14 cellular contexts compared by ENCODE assay signal in the genomic region with DNA sequence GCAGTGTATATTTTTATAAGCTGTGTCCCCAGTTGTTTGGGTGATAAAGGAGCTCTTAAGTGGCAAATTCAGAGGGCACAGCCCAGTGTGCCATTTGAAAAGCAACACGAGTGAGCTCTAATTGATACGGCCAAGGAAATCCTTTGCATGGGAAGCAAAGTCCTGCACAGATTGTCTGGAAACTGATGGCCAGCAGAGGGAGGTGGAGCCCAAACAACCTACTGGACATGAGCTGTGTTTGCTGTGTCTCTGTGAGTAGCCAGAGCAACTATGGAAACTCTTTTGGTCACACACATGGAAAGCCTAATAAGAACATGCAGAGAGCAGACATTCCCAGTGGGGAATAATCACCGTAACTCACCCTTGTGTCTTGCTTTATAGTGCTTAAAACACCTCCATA. TPM values are rescaled to one million over a fixed set of nuclear protein-coding genes. Genes with fewer than 3 reads are reported as not detected.
DNase-seq lines count a peak whose midpoint lies in the region; ATAC-seq and TF ChIP-seq lines count a peak whose summit lies in the region.
"Had no signal": no experiment of that assay in that cellular context is flagged by ENCODE, and none has a peak within 500 bp of the region (broad histone marks: within the 10 kb centered on the region; RNA-seq: fewer than 3 reads in every experiment).

No MANE protein-coding gene starts in this region.

- H3K4me1 Mint-ChIP-seq in MCF 10A (ENCODE audit: insufficient read depth, unreplicated experiment): no peaks in the 10 kb centered on the region
- H3K4me1 Mint-ChIP-seq: activated naive CD8-positive, alpha-beta T cell treated with anti-CD3 and anti-CD28 coated beads, Interleukin-2, amount 10 ng/mL, durations not matched to agents 7 days and 5 days had no signal

- H3K9me3 ChIP-seq in mammary epithelial cell (replicated peaks; ENCODE audit: insufficient read depth, low read length) (no peaks in the 10 kb centered on the region), SK-N-SH (no peaks in the 10 kb centered on the region), testis (no peaks in the 10 kb centered on the region)
- H3K9me3 ChIP-seq: tibial artery had no signal

- H3K4me3 ChIP-seq in mammary epithelial cell (replicated peaks in 1 of 3; ENCODE audit: insufficient read depth in 1 of 3, low read depth in 2 of 3, low read length in 3 of 3): no peak overlapping the region
- H3K4me3 ChIP-seq in SK-N-SH (ENCODE audit: low read depth in 2 of 2, low read length in 1 of 2): no peak overlapping the region
- no peak overlapping the region for H3K4me3 ChIP-seq in fibroblast of villous mesenchyme (ENCODE audit: low read depth, low read length)
- no peak overlapping the region for H3K4me3 ChIP-seq in testis
- H3K4me3 ChIP-seq: tibial artery had no signal

- POLR2A ChIA-PET in MCF 10A (lab: Yijun Ruan, JAX): no interaction called here
- POLR2A ChIA-PET in SK-N-SH (lab: Yijun Ruan, JAX): no interaction called here

- no peak overlapping the region for H3K27ac Mint-ChIP-seq in MCF 10A (ENCODE audit: low read depth, unreplicated experiment)
- H3K27ac Mint-ChIP-seq: activated CD8-positive, alpha-beta T cell treated with anti-CD3 and anti-CD28 coated beads for 36 hours; activated naive CD8-positive, alpha-beta T cell treated with anti-CD3 and anti-CD28 coated beads, Interleukin-2, amount 10 ng/mL, durations not matched to agents 7 days and 5 days had no signal

- CTCF ChIA-PET in mammary epithelial cell (lab: Charles Lee; ENCODE audit: low non-redundant PET): no interaction called here
- CTCF ChIA-PET in MCF 10A (lab: Yijun Ruan, JAX): interaction anchor here (0.6 to 1.5 kb wide), 5 partner anchors 9 to 911 kb away, joined by 3 to 5 read pairs (median 3); no protein-coding TSS in a partner anchor
- CTCF ChIA-PET in SK-N-SH (lab: Yijun Ruan, JAX): interaction anchor here (0.7 to 3.5 kb wide), 7 partner anchors 10 to 509 kb away, joined by 3 to 11 read pairs (median 4); no protein-coding TSS in a partner anchor

- no peaks in the 10 kb centered on the region for H3K36me3 Mint-ChIP-seq in MCF 10A (ENCODE audit: insufficient read depth, unreplicated experiment)
- H3K36me3 Mint-ChIP-seq: activated naive CD8-positive, alpha-beta T cell treated with anti-CD3 and anti-CD28 coated beads, Interleukin-2, amount 10 ng/mL, durations not matched to agents 7 days and 5 days had no signal

- H3K27me3 ChIP-seq in mammary epithelial cell (ENCODE audit: insufficient read depth, low read length) (no peaks in the 10 kb centered on the region), SK-N-SH (ENCODE audit: insufficient read depth) (peaks cover 38% of the 10 kb centered on the region), testis (no peaks in the 10 kb centered on the region)

- ATAC-seq in HG03280 (IDR thresholded peaks at IDR 0.05; ENCODE audit: unreplicated experiment): no peak
- ATAC-seq: activated CD8-positive, alpha-beta T cell treated with anti-CD3 and anti-CD28 coated beads for 36 hours had no signal

- no peaks in the 10 kb centered on the region for H3F3A ChIP-seq in SK-N-SH (replicated peaks; ENCODE audit: insufficient read depth)

- H3K4me1 ChIP-seq in mammary epithelial cell (ENCODE audit: insufficient read depth, low read length) (no peaks in the 10 kb centered on the region), SK-N-SH (ENCODE audit: control insufficient read depth in 1 of 2, insufficient read depth in 2 of 2, low read depth in 1 of 2, low read length in 1 of 2) (no peaks in the 10 kb centered on the region), testis (no peaks in the 10 kb centered on the region)
- H3K4me1 ChIP-seq: tibial artery had no signal

- H3K4me3 Mint-ChIP-seq in MCF 10A (ENCODE audit: unreplicated experiment): no peak overlapping the region
- H3K4me3 Mint-ChIP-seq: activated CD8-positive, alpha-beta T cell treated with anti-CD3 and anti-CD28 coated beads for 36 hours; activated naive CD8-positive, alpha-beta T cell treated with anti-CD3 and anti-CD28 coated beads, Interleukin-2, amount 10 ng/mL, durations not matched to agents 7 days and 5 days had no signal

- WGBS in mammary epithelial cell (ENCODE audit: low coverage, missing lambda C conversion rate): 97% methylated on average over 2 of the region's 3 CpGs
- WGBS in SK-N-SH (ENCODE audit: low lambda C conversion rate): 2% methylated on average over 3 of the region's 3 CpGs
- WGBS in testis, 2 donors: 56 to 72% methylated on average over 3 of the region's 3 CpGs

- H2AFZ ChIP-seq in mammary epithelial cell (ENCODE audit: low read depth, low read length): no peak overlapping the region
- H2AFZ ChIP-seq in SK-N-SH (ENCODE audit: low read depth): no peak overlapping the region

- H3K27ac ChIP-seq in mammary epithelial cell (ENCODE audit: insufficient read depth, low read depth, low read length) (no peak overlapping the region), SK-N-SH (ENCODE audit: low read depth in 2 of 2, low read length in 1 of 2) (no peak overlapping the region), testis (no peak overlapping the region)
- H3K27ac ChIP-seq: tibial artery had no signal

- no peak for DNase-seq in mammary epithelial cell
- no peak for DNase-seq in MCF 10A (ENCODE audit: unreplicated experiment)
- no peak for DNase-seq in SK-N-SH
- no peak for DNase-seq in fibroblast of villous mesenchyme (ENCODE audit: low read depth)
- no peak for DNase-seq in testis
- no peak for DNase-seq in AG20443 (ENCODE audit: low spot score)
- no peak for DNase-seq in NCI-H1092 (lab: John Stamatoyannopoulos, UW)
- DNase-seq: activated CD8-positive, alpha-beta T cell treated with anti-CD3 and anti-CD28 coated beads for 36 hours; activated naive CD8-positive, alpha-beta T cell treated with anti-CD3 and anti-CD28 coated beads, Interleukin-2, amount 10 ng/mL, durations not matched to agents 7 days and 5 days; AML-193; effector CD4-positive, alpha-beta T cell; NCI-H345; tibial artery had no signal

- H3K9ac ChIP-seq in mammary epithelial cell (ENCODE audit: insufficient read depth, low read length) (no peak overlapping the region), SK-N-SH (no peak overlapping the region)

- intact Hi-C loops in mammary epithelial cell (cut with micrococcal nuclease) (no loop called here), MCF 10A (cut with micrococcal nuclease) (no loop called here), testis (cut with DNase I; ENCODE audit: low total_unique reads) (no loop called here)

- TF ChIP-seq CTCF in mammary epithelial cell (conservative IDR thresholded peaks at IDR 0.05 in 1 of 2, IDR thresholded peaks at IDR 0.05 in 1 of 2; ENCODE audit: extremely low read depth in 1 of 2, insufficient read depth in 1 of 2, low read depth in 1 of 2, low read length in 2 of 2) (peak; percentile 19 to 33), MCF 10A (IDR thresholded peaks at IDR 0.05; ENCODE audit: unreplicated experiment) (no peak), SK-N-SH (IDR thresholded peaks at IDR 0.05) (peak; percentile 36), fibroblast of villous mesenchyme (IDR thresholded peaks at IDR 0.05; ENCODE audit: insufficient read depth, low read depth, low read length) (peak; percentile 38), testis (IDR thresholded peaks at IDR 0.05) (peak in 2 of 3 experiments; percentile 9 to 20)

- dilution Hi-C loops in mammary epithelial cell (cut with HindIII; ENCODE audit: low sequenced_read_pairs): no loop called here

- in situ Hi-C loops in mammary epithelial cell (cut with MboI; ENCODE audit: low sequenced_read_pairs in 2 of 2): no loop called here

- no peaks in the 10 kb centered on the region for H3K9me2 ChIP-seq in SK-N-SH

- H3K36me3 ChIP-seq in mammary epithelial cell (ENCODE audit: insufficient read depth, low read length): no peaks in the 10 kb centered on the region
- no peaks in the 10 kb centered on the region for H3K36me3 ChIP-seq in SK-N-SH (replicated peaks in 1 of 2; ENCODE audit: control insufficient read depth in 1 of 2, insufficient read depth in 2 of 2, low read length in 1 of 2)
- H3K36me3 ChIP-seq in testis (ENCODE audit: low read depth, missing control alignments): no peaks in the 10 kb centered on the region
- H3K36me3 ChIP-seq: tibial artery had no signal

- no peak for TF ChIP-seq RAD21 in SK-N-SH (IDR thresholded peaks at IDR 0.05; ENCODE audit: low read length)

- H3K4me2 ChIP-seq in mammary epithelial cell (ENCODE audit: insufficient read depth, low read depth, low read length): no peak overlapping the region
- H3K4me2 ChIP-seq in SK-N-SH: no peak overlapping the region

- BruUV-seq in mammary epithelial cell (replicated peaks; lab: Mats Ljungman, UMichigan): no TSS peak
- no TSS peak for BruUV-seq in MCF 10A (replicated peaks; lab: Mats Ljungman, UMichigan)

- H3K9me3 Mint-ChIP-seq in MCF 10A (ENCODE audit: unreplicated experiment): no peaks in the 10 kb centered on the region
- H3K9me3 Mint-ChIP-seq: activated CD8-positive, alpha-beta T cell treated with anti-CD3 and anti-CD28 coated beads for 36 hours; activated naive CD8-positive, alpha-beta T cell treated with anti-CD3 and anti-CD28 coated beads, Interleukin-2, amount 10 ng/mL, durations not matched to agents 7 days and 5 days had no signal

- H3K27me3 Mint-ChIP-seq in MCF 10A (ENCODE audit: insufficient read depth, unreplicated experiment): peaks cover 87% of the 10 kb centered on the region

- no peak for TF ChIP-seq POLR2A in testis (IDR thresholded peaks at IDR 0.05)

- no peaks in the 10 kb centered on the region for H3K79me2 ChIP-seq in mammary epithelial cell (ENCODE audit: insufficient read depth, low read length)
- no peaks in the 10 kb centered on the region for H3K79me2 ChIP-seq in SK-N-SH (ENCODE audit: insufficient read depth)

- no peaks in the 10 kb centered on the region for H4K20me1 ChIP-seq in mammary epithelial cell (ENCODE audit: insufficient read depth, low read length)
- no peaks in the 10 kb centered on the region for H4K20me1 ChIP-seq in SK-N-SH (ENCODE audit: insufficient read depth)

- TF ChIP-seq EP300 in SK-N-SH (IDR thresholded peaks at IDR 0.05; ENCODE audit: borderline replicate concordance in 1 of 2, low read depth in 1 of 2, low read length in 1 of 2): no peak

TF ChIP-seq in SK-N-SH, 30 proteins besides CTCF, POLR2A, EP300 and RAD21 (continues in another document):
- TF ChIP-seq FOXJ3 (CRISPR knock-in tag; IDR thresholded peaks at IDR 0.05): no peak
- TF ChIP-seq SIN3A (IDR thresholded peaks at IDR 0.05; ENCODE audit: borderline replicate concordance, low read depth, low read length): no peak
- TF ChIP-seq SMC3 (IDR thresholded peaks at IDR 0.05; ENCODE audit: low read depth, low read length): no peak

RNA-seq across cellular contexts. Expression of gene ONECUT1, which starts 24.4 kb away (rescaled TPM):
- not detected for total RNA-seq in mammary epithelial cell
- not detected for polyA plus RNA-seq in mammary epithelial cell
- polyA minus RNA-seq in mammary epithelial cell: not detected
- total RNA-seq in MCF 10A (2022): not detected in 2 replicates
- not detected in 2 replicates for polyA plus RNA-seq in SK-N-SH (2012; rRNA removed)
- polyA plus RNA-seq in SK-N-SH (2012; cell fraction: cytosol; rRNA removed): not detected in 2 replicates
- polyA plus RNA-seq in SK-N-SH (2012; cell fraction: nucleus; rRNA removed): not detected in 2 replicates
- total RNA-seq in fibroblast of villous mesenchyme: under 0.01 TPM in 1 of 2 replicates, not detected in the other
- 1 to 10 TPM; 3.4 to 10.0 TPM for total RNA-seq in testis
- polyA plus RNA-seq in testis (ENCODE audit: insufficient read depth, low read depth, low replicate concordance): 3.6 TPM
- total RNA-seq: activated CD8-positive, alpha-beta T cell treated with anti-CD3 and anti-CD28 coated beads for 36 hours; activated naive CD8-positive, alpha-beta T cell treated with anti-CD3 and anti-CD28 coated beads, Interleukin-2, amount 10 ng/mL, durations not matched to agents 7 days and 5 days had no signal
